ENCODE assay signal across 7 cellular contexts in the genomic region with DNA sequence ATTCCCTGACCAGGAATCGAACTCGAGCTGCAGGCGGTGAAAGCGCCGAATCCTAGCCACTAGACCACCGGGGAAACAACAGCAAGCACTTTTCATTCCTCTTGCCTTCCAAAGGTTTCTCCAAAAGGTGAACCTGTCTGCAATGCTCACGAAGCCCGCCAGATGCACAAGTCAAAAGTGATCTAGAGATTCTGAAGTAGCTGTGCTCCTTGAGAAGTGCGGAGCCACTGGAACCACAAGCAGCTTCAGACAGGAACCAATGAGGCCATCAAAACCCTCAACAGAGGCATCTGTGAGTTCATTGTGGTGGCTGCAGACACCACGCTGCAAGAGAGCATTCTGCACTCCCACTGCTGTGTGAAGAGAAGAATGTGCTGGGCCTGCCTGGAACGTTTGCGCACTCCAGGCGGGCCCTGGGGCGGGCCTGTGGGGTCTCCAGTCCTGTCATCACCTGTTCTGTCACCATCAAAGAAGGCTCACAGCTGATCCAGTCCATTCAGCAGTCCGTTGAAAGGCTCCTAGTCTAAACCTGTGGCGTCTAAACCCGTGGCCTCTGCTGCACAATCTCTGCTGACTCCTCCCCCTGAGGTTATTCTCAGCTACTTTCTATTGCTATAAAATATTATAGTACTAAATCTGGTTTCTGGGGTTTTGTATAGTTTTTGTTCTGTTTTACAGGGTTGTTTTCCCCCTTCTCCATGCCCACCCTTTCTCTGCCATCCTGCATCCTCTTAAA.
DNase-seq lines count a peak whose midpoint lies in the region; ATAC-seq lines count a peak whose summit lies in the region.
"Not testable (repeated sequence)": the region's sequence is repeated elsewhere in the genome, so short reads cannot be mapped to it uniquely, and the experiment has no call there.

No MANE protein-coding gene starts in this region.

- H3K79me2 ChIP-seq in mesendoderm (ENCODE audit: control insufficient read depth, insufficient read depth, low read length) = not testable (repeated sequence)

- intact Hi-C loops in activated CD4-positive, alpha-beta memory T cell treated with anti-CD3 and anti-CD28 coated beads for 36 hours (cut with micrococcal nuclease) = not testable (repeated sequence)

- not testable (repeated sequence) for H3K79me1 ChIP-seq in mesendoderm (ENCODE audit: low read length)

- not testable (repeated sequence) for H3K18ac ChIP-seq in mesendoderm (ENCODE audit: low read length)

- H3K9ac ChIP-seq in mesendoderm (ENCODE audit: low read length) = not testable (repeated sequence)

- whole genome bisulfite sequencing in mesendoderm (ENCODE audit: extremely low coverage, insufficient coverage, low lambda C conversion rate) = no CpG with 5 or more reads among the region's 17 CpGs

- peak; percentile 79 to 96 (median 84) for ATAC-seq in T-cell (replicated peaks in 1 of 4)
- ATAC-seq in central memory CD8-positive, alpha-beta T cell (replicated peaks; ENCODE audit: extremely low read depth, poor library complexity, severe bottlenecking) = peak; percentile 97

- H3K4me2 ChIP-seq in mesendoderm (ENCODE audit: low read length) = not testable (repeated sequence)

- H2BK15ac ChIP-seq in mesendoderm (replicated peaks; ENCODE audit: low read depth) = not testable (repeated sequence)

- peak overlapping the region in 1 of 3 donors; percentile 36 for H3K4me3 Mint-ChIP-seq in T-cell
- not testable (repeated sequence) for H3K4me3 Mint-ChIP-seq in activated CD4-positive, alpha-beta memory T cell treated with anti-CD3 and anti-CD28 coated beads for 36 hours
- H3K4me3 Mint-ChIP-seq in central memory CD8-positive, alpha-beta T cell = peak overlapping the region; percentile 20

- POLR2A ChIA-PET in T-cell (lab: Charles Lee); activated CD4-positive, alpha-beta memory T cell treated with anti-CD3 and anti-CD28 coated beads for 36 hours (lab: Charles Lee): not testable (repeated sequence)

- not testable (repeated sequence) for H3K4me1 ChIP-seq in mesendoderm (ENCODE audit: control insufficient read depth, low read depth, low read length)

- not testable (repeated sequence) for H3K4ac ChIP-seq in mesendoderm (ENCODE audit: low read depth, low read length)

- H3K23ac ChIP-seq in mesendoderm (ENCODE audit: low read length) = not testable (repeated sequence)

- H3K56ac ChIP-seq in mesendoderm (ENCODE audit: low read length) = not testable (repeated sequence)

- H2BK120ac ChIP-seq in mesendoderm (ENCODE audit: low read depth, low read length) = not testable (repeated sequence)

- H3K27me3 ChIP-seq in mesendoderm (ENCODE audit: insufficient read depth, low read length, poor library complexity) = not testable (repeated sequence)

- CTCF ChIA-PET in T-cell (lab: Charles Lee); activated CD4-positive, alpha-beta memory T cell treated with anti-CD3 and anti-CD28 coated beads for 36 hours (lab: Charles Lee): not testable (repeated sequence)

- not testable (repeated sequence) for H3K27ac ChIP-seq in mesendoderm (ENCODE audit: low read depth, low read length)

- H3K4me1 Mint-ChIP-seq in T-cell = peaks cover 4 to 12% (median 12%) of the 10 kb centered on the region in 3 donors
- not testable (repeated sequence) for H3K4me1 Mint-ChIP-seq in activated CD4-positive, alpha-beta memory T cell treated with anti-CD3 and anti-CD28 coated beads for 36 hours (ENCODE audit: low read depth); central memory CD8-positive, alpha-beta T cell

- not testable (repeated sequence) for H4K5ac ChIP-seq in mesendoderm (ENCODE audit: low read length)

- DNase-seq in T-cell (peak in 32 of 34 experiments; percentile 2 to 51 (median 28)), mesendoderm (peak; percentile 0)
- peak; percentile 20 for DNase-seq in activated CD4-positive, alpha-beta memory T cell treated with anti-CD3 and anti-CD28 coated beads for 36 hours
- DNase-seq in activated T-cell treated with anti-CD3 and anti-CD28 coated beads, Interleukin-2, amount 50 U/mL, for 1 hour = peak; percentile 53
- DNase-seq in activated naive CD4-positive, alpha-beta T cell treated with Interleukin-2 at 50 U/mL for 16 hours = peak; percentile 2
- DNase-seq in central memory CD8-positive, alpha-beta T cell (ENCODE audit: low spot score in 2 of 2) = peak; percentile 15 to 16
- DNase-seq in stimulated activated CD8-positive, alpha-beta memory T cell treated with anti-CD3 and anti-CD28 coated beads, Interleukin-4, amount 100 ng/mL, for 48 hours = peak; percentile 40

- not testable (repeated sequence) for H2BK5ac ChIP-seq in mesendoderm (ENCODE audit: low read length)

- H3K36me3 ChIP-seq in mesendoderm (ENCODE audit: control insufficient read depth, insufficient read depth, low read length) = not testable (repeated sequence)

- H2AK5ac ChIP-seq in mesendoderm (ENCODE audit: low read length) = not testable (repeated sequence)

- not testable (repeated sequence) for H3K36me3 Mint-ChIP-seq in T-cell; activated CD4-positive, alpha-beta memory T cell treated with anti-CD3 and anti-CD28 coated beads for 36 hours; central memory CD8-positive, alpha-beta T cell (ENCODE audit: insufficient read depth)

- not testable (repeated sequence) for H3K4me3 ChIP-seq in mesendoderm (ENCODE audit: low read length)

- not testable (repeated sequence) for H3K9me3 Mint-ChIP-seq in T-cell; activated CD4-positive, alpha-beta memory T cell treated with anti-CD3 and anti-CD28 coated beads for 36 hours; central memory CD8-positive, alpha-beta T cell

- not testable (repeated sequence) for H3K27me3 Mint-ChIP-seq in T-cell; activated CD4-positive, alpha-beta memory T cell treated with anti-CD3 and anti-CD28 coated beads for 36 hours; central memory CD8-positive, alpha-beta T cell

- not testable (repeated sequence) for H4K8ac ChIP-seq in mesendoderm (ENCODE audit: low read depth, low read length)

- H3K27ac Mint-ChIP-seq in T-cell = peak overlapping the region in 1 of 2 donors; percentile 16
- not testable (repeated sequence) for H3K27ac Mint-ChIP-seq in activated CD4-positive, alpha-beta memory T cell treated with anti-CD3 and anti-CD28 coated beads for 36 hours; central memory CD8-positive, alpha-beta T cell (ENCODE audit: low read depth)

Comparison
In these comparisons a context has a peak if more than half of its experiments do, and no peak if none do; other contexts are left out.
1. DNase-seq: peak in every context shown above with its lines; median percentile 53 in activated T-cell treated with anti-CD3 and anti-CD28 coated beads, Interleukin-2, amount 50 U/mL, for 1 hour; 40 in stimulated activated CD8-positive, alpha-beta memory T cell treated with anti-CD3 and anti-CD28 coated beads, Interleukin-4, amount 100 ng/mL, for 48 hours; 28 in T-cell; 20 in activated CD4-positive, alpha-beta memory T cell treated with anti-CD3 and anti-CD28 coated beads for 36 hours; 16 in central memory CD8-positive, alpha-beta T cell; 2 in activated naive CD4-positive, alpha-beta T cell treated with Interleukin-2 at 50 U/mL for 16 hours; 0 in mesendoderm.